In the genomic region with DNA sequence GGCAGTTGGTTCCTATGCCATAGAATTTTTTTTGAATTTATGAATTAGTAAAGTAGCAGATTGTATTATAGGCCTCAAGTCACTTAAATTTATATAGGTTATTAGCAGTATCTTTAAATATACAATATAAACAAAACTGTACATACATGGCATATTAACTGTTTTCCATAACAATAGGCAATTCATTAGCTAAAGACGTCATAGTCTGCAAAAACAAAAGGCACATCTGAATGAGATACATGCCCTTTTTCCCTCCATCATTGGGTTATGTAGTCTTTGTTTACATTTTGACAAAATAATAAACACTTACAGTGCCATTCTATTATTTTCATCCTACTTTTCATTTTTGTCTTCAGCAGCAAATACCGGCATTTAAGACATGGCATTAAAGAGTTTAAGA, we compare ENCODE assay signal across 17 cellular contexts. TPM values are rescaled to one million over a fixed set of nuclear protein-coding genes. Genes with fewer than 3 reads are reported as not detected.
DNase-seq lines count a peak whose midpoint lies in the region; ATAC-seq, FAIRE-seq and TF ChIP-seq lines count a peak whose summit lies in the region.
"Had no signal": no experiment of that assay in that cellular context is flagged by ENCODE, and none has a peak within 500 bp of the region (broad histone marks: within the 10 kb centered on the region; RNA-seq: fewer than 3 reads in every experiment).

No MANE protein-coding gene starts in this region.

- CTCF ChIA-PET in K562 (lab: Yijun Ruan, JAX; ENCODE audit: low intra/inter-chr PET ratio), result no interaction called here

- H3K9ac ChIP-seq in KMS-11, result no peak overlapping the region
- no peak overlapping the region for H3K9ac ChIP-seq in K562 (ENCODE audit: insufficient read depth in 1 of 2, low read depth in 2 of 2, low read length in 2 of 2)

- H3K27ac ChIP-seq in KMS-11 (no peak overlapping the region), K562 (ENCODE audit: extremely low read depth, low read depth, low read length) (no peak overlapping the region; the same call in 2 of the 3 replicates), suprapubic skin (peak overlapping the region; percentile 79)

- no peak for ATAC-seq in K562
- no peak for ATAC-seq in left lobe of liver
- ATAC-seq in left colon, result no peak

- H3K4me1 ChIP-seq in KMS-11 (ENCODE audit: low read depth, poor library complexity, severe bottlenecking) (peaks cover 29% of the 10 kb centered on the region), K562 (replicated peaks in 1 of 2; ENCODE audit: control insufficient read depth in 2 of 2, insufficient read depth in 2 of 2, low read length in 2 of 2) (peaks cover 4 to 6% of the 10 kb centered on the region in 2 experiments; a peak in 4 of 5 replicates), suprapubic skin (peaks cover 23% of the 10 kb centered on the region)

- H2AFZ ChIP-seq in KMS-11 (ENCODE audit: low read depth), result no peak overlapping the region
- H2AFZ ChIP-seq in K562 (ENCODE audit: low read depth, low read length), result peak overlapping the region; percentile 92; the same call in 1 of the 2 replicates

- H3K4me2 ChIP-seq in KMS-11, result peak overlapping the region; percentile 69; the same call in 1 of the 2 replicates
- no peak overlapping the region for H3K4me2 ChIP-seq in K562 (ENCODE audit: insufficient read depth, low read length)

- no peaks in the 10 kb centered on the region for H3K27me3 Mint-ChIP-seq in mesothelial cell of epicardium (ENCODE audit: low read depth)
- H3K27me3 Mint-ChIP-seq: activated naive CD8-positive, alpha-beta T cell treated with anti-CD3 and anti-CD28 coated beads, Interleukin-2, amount 10 ng/mL, durations not matched to agents 7 days and 5 days had no signal

- H3K4me3 ChIP-seq in KMS-11 (IDR thresholded peaks at IDR 0.05; ENCODE audit: insufficient read depth, low read depth, low read length), result no peak overlapping the region
- H3K4me3 ChIP-seq in K562, result no peak overlapping the region
- no peak overlapping the region for H3K4me3 ChIP-seq in suprapubic skin

- BruUV-seq in K562 (replicated peaks; lab: Mats Ljungman, UMichigan), result no TSS peak

- H3K4me1 Mint-ChIP-seq in mesothelial cell of epicardium, result peaks cover 26% of the 10 kb centered on the region

- H3K9me1 ChIP-seq in K562 (ENCODE audit: control insufficient read depth, insufficient read depth, low read length), result no peaks in the 10 kb centered on the region

- H3K36me3 Mint-ChIP-seq in mesothelial cell of epicardium, result peaks cover 16% of the 10 kb centered on the region

- no peak for FAIRE-seq in K562 (lab: Jason Lieb, UNC)

- H3K36me3 ChIP-seq in KMS-11 (ENCODE audit: insufficient read depth) (no peaks in the 10 kb centered on the region), K562 (ENCODE audit: control insufficient read depth, insufficient read depth, low read length) (peaks cover 33% of the 10 kb centered on the region; the same call in 2 of the 3 replicates), suprapubic skin (peaks cover 40% of the 10 kb centered on the region)

- no peak for TF ChIP-seq CTCF in KMS-11 (conservative IDR thresholded peaks at IDR 0.05; ENCODE audit: low read depth, low read length)
- TF ChIP-seq CTCF in K562 (IDR thresholded peaks at IDR 0.05 in 2 of 3, conservative IDR thresholded peaks at IDR 0.05 in 1 of 3; ENCODE audit: insufficient read depth in 2 of 3, low read depth in 1 of 3, low read length in 3 of 3), result no peak
- TF ChIP-seq CTCF in mesothelial cell of epicardium (IDR thresholded peaks at IDR 0.05; ENCODE audit: unreplicated experiment), result no peak
- no peak for TF ChIP-seq CTCF in suprapubic skin (IDR thresholded peaks at IDR 0.05)

- no peaks in the 10 kb centered on the region for H3K9me3 Mint-ChIP-seq in mesothelial cell of epicardium
- H3K9me3 Mint-ChIP-seq: activated naive CD8-positive, alpha-beta T cell treated with anti-CD3 and anti-CD28 coated beads, Interleukin-2, amount 10 ng/mL, durations not matched to agents 7 days and 5 days; CD14-positive monocyte had no signal

- no peaks in the 10 kb centered on the region for H3K27me3 ChIP-seq in KMS-11 (ENCODE audit: insufficient read depth, low read depth)
- H3K27me3 ChIP-seq in K562 (ENCODE audit: control insufficient read depth in 2 of 2, insufficient read depth in 2 of 2, low read length in 2 of 2), result no peaks in the 10 kb centered on the region
- no peaks in the 10 kb centered on the region for H3K27me3 ChIP-seq in suprapubic skin

- POLR2A ChIA-PET in K562 (lab: Yijun Ruan, JAX), result no interaction called here

- no peak for TF ChIP-seq RAD21 in K562 (CRISPR knock-in tag; conservative IDR thresholded peaks at IDR 0.05 in 1 of 2, IDR thresholded peaks at IDR 0.05 in 1 of 2)

- peak overlapping the region; percentile 25 for H3K27ac Mint-ChIP-seq in mesothelial cell of epicardium

- WGBS in K562 (ENCODE audit: insufficient coverage, low coverage, missing lambda C conversion rate), result 100% methylated on average over 2 of the region's 2 CpGs
- WGBS in suprapubic skin, result 85% methylated on average over 2 of the region's 2 CpGs

- H4K20me1 ChIP-seq in KMS-11 (ENCODE audit: insufficient read depth) (no peaks in the 10 kb centered on the region), K562 (replicated peaks; ENCODE audit: control insufficient read depth, insufficient read depth, low read length) (no peaks in the 10 kb centered on the region)

- no peak for TF ChIP-seq EP300 in K562 (IDR thresholded peaks at IDR 0.05; ENCODE audit: low read length)
- TF ChIP-seq EP300 in suprapubic skin (IDR thresholded peaks at IDR 0.05), result no peak

- TF ChIP-seq POLR2A in K562 (conservative IDR thresholded peaks at IDR 0.05) (no peak), suprapubic skin (IDR thresholded peaks at IDR 0.05) (no peak)

- no peak overlapping the region for H3K4me3 Mint-ChIP-seq in mesothelial cell of epicardium

- DNase-seq in K562 (ENCODE audit: extremely low read depth in 1 of 4, low spot score in 3 of 4) (no peak), mesothelial cell of epicardium (ENCODE audit: low spot score in 2 of 2, unreplicated experiment in 2 of 2) (no peak), suprapubic skin (ENCODE audit: low spot score in 2 of 2) (no peak), left lobe of liver (ENCODE audit: low spot score) (no peak), left colon (no peak), DMS153 (lab: John Stamatoyannopoulos, UW) (no peak), ecto neural progenitor cell (ENCODE audit: low spot score) (no peak)
- DNase-seq: activated CD4-positive, CD25-positive, alpha-beta regulatory T cell; activated CD8-positive, alpha-beta memory T cell treated with anti-CD3 and anti-CD28 coated beads, Interleukin-2, amount 50 U/mL, for 4 hours; activated naive CD8-positive, alpha-beta T cell treated with anti-CD3 and anti-CD28 coated beads, Interleukin-2, amount 10 ng/mL, durations not matched to agents 7 days and 5 days; EL; mesendoderm; NCI-H1092; NCI-H2171; stimulated activated CD4-positive, alpha-beta T cell treated with anti-CD3 and anti-CD28 coated beads, Interleukin-1b, Interleukin-23, amount 100 ng/mL, for 48 hours had no signal

- in situ Hi-C loops in K562 (cut with MboI), result loop anchor here (25.0 kb wide), 1 partner anchor 480 kb away; a partner anchor contains a TSS

- intact Hi-C loops in K562 (cut with micrococcal nuclease), result loop anchor here (5.0 to 10.0 kb wide), 2 partner anchors 117 to 415 kb away; a partner anchor contains a TSS
- intact Hi-C loops in left colon (cut with DNase I, micrococcal nuclease), result loop anchor here in 1 of 2 donors (10.0 kb wide), 1 partner anchor 263 kb away; a partner anchor contains a TSS

- H3K79me2 ChIP-seq in KMS-11 (ENCODE audit: insufficient read depth, low read depth), result peaks cover 21% of the 10 kb centered on the region; the same call in 1 of the 2 replicates
- peaks cover 24% of the 10 kb centered on the region for H3K79me2 ChIP-seq in K562 (ENCODE audit: control insufficient read depth, insufficient read depth, low read length)

- H3K9me3 ChIP-seq in K562 (replicated peaks; ENCODE audit: control insufficient read depth, insufficient read depth, low read depth, low read length) (no peaks in the 10 kb centered on the region), suprapubic skin (no peaks in the 10 kb centered on the region)

TF ChIP-seq in K562, 482 proteins besides CTCF, POLR2A, EP300 and RAD21:
- TF ChIP-seq E2F3 (CRISPR knock-in tag; IDR thresholded peaks at IDR 0.05) (no peak), L3MBTL2 (IDR thresholded peaks at IDR 0.05) (no peak), GABPA (tag; conservative IDR thresholded peaks at IDR 0.05; ENCODE audit: low read depth) (0 out of 2 replicates have a peak, but pooled peaks have one; percentile 4)

RNA-seq across cellular contexts. Expression of a gene that starts 1.1 kb away (rescaled TPM):
- 10.2 and 16.7 TPM in 2 replicates for total RNA-seq in K562 (2011; cell fraction: chromatin; rRNA removed; ENCODE audit: low replicate concordance)
- total RNA-seq in K562 (2011; cell fraction: nucleolus; rRNA removed), result 7.7 and 8.9 TPM in 2 replicates
- 11.4 and 14.4 TPM in 2 replicates for total RNA-seq in K562 (2011; cell fraction: nucleoplasm; rRNA removed)
- total RNA-seq in K562 (2014; rRNA removed) (3.7 and 5.1 TPM in 2 replicates), K562 (2014; rRNA removed; fragmentation: Illumina TruSeq; extraction: Trizol) (6.9 and 7.2 TPM in 2 replicates), K562 (2015; rRNA removed; fragmentation: Illumina TruSeq; extraction: Trizol) (6.3 and 6.7 TPM in 2 replicates), K562 (2021) (7.1 and 7.4 TPM in 2 replicates), mesothelial cell of epicardium (12.9 to 15.6 TPM (median 14.0 TPM) in 3 replicates), suprapubic skin (10 to 100 TPM in 3 of 4 donors, 1 to 10 TPM in 1; 8.1 to 12.5 (median 11.9) TPM), left lobe of liver (3.8 TPM), left colon (1 to 10 TPM; 4.3 to 5.4 TPM)
- polyA plus RNA-seq in K562 (2011; rRNA removed) (5.8 and 6.8 TPM in 2 replicates), K562 (2014; fragmentation: Illumina TruSeq; extraction: Trizol) (5.0 TPM in 2 replicates), K562 (2014; fragmentation: Nextera tagmentation; extraction: Ambion mirVana) (1 to 10 TPM; 2.7 to 3.6 TPM), K562 (2014; rRNA removed) (7.8 and 10.0 TPM in 2 replicates)
- polyA plus RNA-seq in K562 (2011; cell fraction: cytosol; rRNA removed), result 2.1 and 2.6 TPM in 2 replicates
- 11.1 and 13.5 TPM in 2 replicates for polyA plus RNA-seq in K562 (2011; cell fraction: nucleus; rRNA removed)
- 4.6 and 5.0 TPM in 2 replicates for polyA plus RNA-seq in K562 (2012)
- polyA minus RNA-seq in K562 (2011; rRNA and poly(A)+ RNA removed), result 2.3 and 3.5 TPM in 2 replicates
- 1.8 and 7.5 TPM in 2 replicates for polyA minus RNA-seq in K562 (2011; cell fraction: cytosol; rRNA and poly(A)+ RNA removed)
- 6.1 and 8.9 TPM in 2 replicates for polyA minus RNA-seq in K562 (2011; cell fraction: nucleus; rRNA and poly(A)+ RNA removed)
